In the genomic region with DNA sequence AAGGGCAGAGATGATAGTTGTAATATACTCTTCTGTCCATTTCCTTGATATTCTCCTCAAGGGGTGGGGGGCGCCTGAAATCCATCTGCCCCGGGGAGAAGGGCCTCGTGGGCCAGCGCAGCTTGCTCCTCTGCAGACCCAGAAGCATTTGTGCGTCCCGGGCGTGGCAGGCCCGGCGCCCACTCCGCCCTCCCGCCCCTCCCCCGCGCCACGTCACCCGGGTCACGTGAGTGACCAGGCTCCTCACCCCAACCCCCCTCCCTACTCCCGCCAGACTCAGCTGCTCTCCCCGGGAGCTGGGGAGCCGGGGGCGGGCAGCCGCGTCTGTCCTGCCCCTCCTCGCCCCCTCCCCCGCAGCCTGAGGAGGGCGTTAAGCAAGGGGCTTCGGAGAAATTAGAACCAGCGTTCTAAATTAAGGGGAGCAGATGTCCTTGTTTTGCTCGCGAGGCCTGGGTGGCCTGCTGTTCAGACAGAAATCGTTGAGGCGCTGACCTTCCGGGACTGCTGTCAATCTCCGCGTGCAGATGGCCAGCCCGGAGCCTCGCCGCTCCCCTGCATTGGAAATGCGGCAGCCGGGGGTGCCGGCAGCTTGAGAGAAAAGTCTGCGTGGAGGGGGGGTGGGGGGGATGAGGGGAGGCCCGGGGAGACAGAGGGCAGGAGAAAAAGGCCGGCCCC, we compare ENCODE assay signal across 8 cellular contexts.
DNase-seq lines count a peak whose midpoint lies in the region; ATAC-seq, FAIRE-seq and TF ChIP-seq lines count a peak whose summit lies in the region.

No MANE protein-coding gene starts in this region.

- H3K27me3 Mint-ChIP-seq in stimulated activated naive CD8-positive, alpha-beta T cell treated with anti-CD3 and anti-CD28 coated beads, Interleukin-15, amount 100 ng/mL, for 72 hours, result no peaks in the 10 kb centered on the region

- peaks cover 53% of the 10 kb centered on the region for H3K4me1 Mint-ChIP-seq in stimulated activated naive CD8-positive, alpha-beta T cell treated with anti-CD3 and anti-CD28 coated beads, Interleukin-15, amount 100 ng/mL, for 72 hours

- POLR2A ChIA-PET in PC-9 (lab: Charles Lee; ENCODE audit: unreplicated experiment), result interaction anchor here (0.6 to 1.1 kb wide), 5 partner anchors 77 to 1076 kb away, joined by 3 to 8 read pairs (median 5); partner anchors contain the start of gene ZNF438

- no peaks in the 10 kb centered on the region for H3K9me2 ChIP-seq in PC-9 (ENCODE audit: insufficient read depth)

- H3K9me3 ChIP-seq in PC-9 (ENCODE audit: insufficient read depth, low read depth) (no peaks in the 10 kb centered on the region), neuron (ENCODE audit: low read length) (no peaks in the 10 kb centered on the region)

- peak overlapping the region; percentile 77 for H2AFZ ChIP-seq in PC-9
- H2AFZ ChIP-seq in neuron (ENCODE audit: low read depth, low read length), result no peak overlapping the region

- CTCF ChIA-PET in PC-9 (lab: Charles Lee), result interaction anchor here (0.6 kb wide), 1 partner anchor 100 kb away, joined by 6 read pairs; no protein-coding TSS in a partner anchor

- H3K79me2 ChIP-seq in PC-9 (ENCODE audit: low read depth), result no peaks in the 10 kb centered on the region

- peak; percentile 51 for ATAC-seq in HG03439 (IDR thresholded peaks at IDR 0.05; ENCODE audit: unreplicated experiment)
- peak; percentile 75 for ATAC-seq in stimulated activated naive CD8-positive, alpha-beta T cell treated with anti-CD3 and anti-CD28 coated beads, Interleukin-15, amount 100 ng/mL, for 72 hours

- H3K4me1 ChIP-seq in PC-9 (replicated peaks; ENCODE audit: insufficient read depth), result peaks cover 30% of the 10 kb centered on the region
- peaks cover 22% of the 10 kb centered on the region for H3K4me1 ChIP-seq in neuron (ENCODE audit: insufficient read depth, low read length)

- H3K27ac ChIP-seq in PC-9, result peak overlapping the region; percentile 79

- peak overlapping the region; percentile 86 for H3K4me2 ChIP-seq in PC-9

- H3K36me3 ChIP-seq in PC-9 (ENCODE audit: low read depth) (no peaks in the 10 kb centered on the region), neuron (ENCODE audit: insufficient read depth, low read length) (no peaks in the 10 kb centered on the region)

- peak overlapping the region; percentile 78 to 86 for H3K4me3 Mint-ChIP-seq in stimulated activated naive CD8-positive, alpha-beta T cell treated with anti-CD3 and anti-CD28 coated beads, Interleukin-15, amount 100 ng/mL, for 72 hours

- peak overlapping the region; percentile 88 to 91 for H3K27ac Mint-ChIP-seq in stimulated activated naive CD8-positive, alpha-beta T cell treated with anti-CD3 and anti-CD28 coated beads, Interleukin-15, amount 100 ng/mL, for 72 hours

- intact Hi-C loops in PC-9 (cut with micrococcal nuclease; ENCODE audit: unreplicated experiment), result loop anchor here (1.0 to 2.0 kb wide), 3 partner anchors 35 to 185 kb away; no protein-coding TSS in a partner anchor

- H3K27me3 ChIP-seq in PC-9 (ENCODE audit: insufficient read depth, low read depth), result no peaks in the 10 kb centered on the region
- H3K27me3 ChIP-seq in neuron (ENCODE audit: insufficient read depth, low read length), result no peaks in the 10 kb centered on the region

- TF ChIP-seq CTCF in PC-9 (conservative IDR thresholded peaks at IDR 0.05), result no peak

- H4K20me1 ChIP-seq in PC-9 (ENCODE audit: insufficient read depth), result no peaks in the 10 kb centered on the region

- FAIRE-seq in frontal cortex (lab: Jason Lieb, UNC), result no peak

- H3F3A ChIP-seq in PC-9 (ENCODE audit: insufficient read depth, low read depth), result peaks cover 7% of the 10 kb centered on the region; the same call in 1 of the 2 replicates

- H3K4me3 ChIP-seq in PC-9 (peak overlapping the region; percentile 56; the same call in 1 of the 2 replicates), neuron (ENCODE audit: low read length) (peak overlapping the region; percentile 47)

- no peaks in the 10 kb centered on the region for H3K9me3 Mint-ChIP-seq in stimulated activated naive CD8-positive, alpha-beta T cell treated with anti-CD3 and anti-CD28 coated beads, Interleukin-15, amount 100 ng/mL, for 72 hours

- DNase-seq in NCI-H2029 (lab: John Stamatoyannopoulos, UW), result peak; percentile 51
- no peak for DNase-seq in NCI-H2029 treated with DMSO at 0.1 percent for 48 hours (lab: John Stamatoyannopoulos, UW)
- DNase-seq in PC-9, result peak in 1 of 2 experiments; percentile 53
- DNase-seq in activated gamma-delta T cell treated with anti-CD3 and anti-CD28 coated beads, Interleukin-2, amount 50 U/mL, for 16 hours (ENCODE audit: low read depth), result peak; percentile 44
- peak; percentile 85 to 91 for DNase-seq in frontal cortex (ENCODE audit: low spot score in 2 of 2)
- DNase-seq in stimulated activated naive CD8-positive, alpha-beta T cell treated with anti-CD3 and anti-CD28 coated beads, Interleukin-15, amount 100 ng/mL, for 72 hours, result peak; percentile 43 to 54

- BruUV-seq in PC-9 (replicated peaks; lab: Mats Ljungman, UMichigan), result no TSS peak
